9 cellular contexts compared by ENCODE assay signal in the genomic region with DNA sequence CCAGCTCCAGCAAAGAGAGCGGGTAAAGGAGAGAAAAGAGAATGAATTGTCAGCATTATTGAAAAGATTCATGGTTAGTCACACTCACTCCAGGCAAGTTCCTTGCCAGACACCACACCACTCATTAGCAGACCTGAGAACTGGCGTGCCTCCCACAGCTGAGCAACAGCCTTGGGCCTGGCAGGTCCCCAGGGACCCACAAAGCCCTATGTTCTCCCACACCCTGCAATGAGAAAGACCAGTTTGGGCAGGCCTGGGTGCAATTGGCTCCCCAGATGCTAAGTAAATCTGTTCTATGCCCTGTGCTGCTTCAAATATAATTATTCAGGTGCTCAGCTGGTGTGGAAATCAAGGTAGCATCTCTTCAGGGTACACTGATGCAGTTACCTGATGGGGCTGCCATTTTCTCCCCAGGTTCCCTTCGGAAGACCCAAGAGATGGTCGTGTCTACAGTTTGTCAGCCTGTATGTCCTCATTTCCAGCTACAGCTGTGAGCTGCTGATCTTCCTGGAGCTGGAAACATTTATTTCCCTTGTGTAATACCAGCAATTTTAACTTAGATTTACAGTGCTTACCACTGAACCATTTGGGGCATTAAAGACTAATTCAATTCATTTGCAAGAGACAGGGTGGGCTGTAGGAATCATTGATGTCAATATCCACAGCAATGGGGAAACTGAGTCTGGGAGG.
DNase-seq lines count a peak whose midpoint lies in the region; ATAC-seq lines count a peak whose summit lies in the region.
"Had no signal": no experiment of that assay in that cellular context is flagged by ENCODE, and none has a peak within 500 bp of the region (broad histone marks: within the 10 kb centered on the region; RNA-seq: fewer than 3 reads in every experiment).

No MANE protein-coding gene starts in this region.

- ATAC-seq in HG02852 (IDR thresholded peaks at IDR 0.05; ENCODE audit: unreplicated experiment): peak; percentile 71

- peak; percentile 43 for DNase-seq in activated T-cell treated with anti-CD3 and anti-CD28 coated beads for 24 hours (ENCODE audit: low read depth)
- DNase-seq in activated T-cell treated with anti-CD3 and anti-CD28 coated beads for 4 hours: no peak
- DNase-seq in NCI-H446 treated with DMSO at 0.1 percent for 48 hours (lab: John Stamatoyannopoulos, UW): peak; percentile 93
- DNase-seq in fibroblast of peridontal ligament (ENCODE audit: extremely low read depth): peak; percentile 4
- peak in 2 of 3 experiments; percentile 33 to 54 for DNase-seq in stimulated activated CD4-positive, alpha-beta T cell treated with anti-CD3 and anti-CD28 coated beads, TNF-alpha, amount 100 ng/mL, for 24 hours (ENCODE audit: low read depth in 3 of 3)
- no peak for DNase-seq in GM19240 (ENCODE audit: insufficient read length, low spot score)
- no peak for DNase-seq in amniotic stem cell (lab: John Stamatoyannopoulos, UW)
- DNase-seq: DND-41 had no signal

Comparison
In these comparisons a context has a peak if more than half of its experiments do, and no peak if none do; other contexts are left out.
1. DNase-seq: peak in activated T-cell treated with anti-CD3 and anti-CD28 coated beads for 24 hours (single experiment), NCI-H446 treated with DMSO at 0.1 percent for 48 hours (single experiment), fibroblast of peridontal ligament (single experiment) and stimulated activated CD4-positive, alpha-beta T cell treated with anti-CD3 and anti-CD28 coated beads, TNF-alpha, amount 100 ng/mL, for 24 hours (2 of 3); none in activated T-cell treated with anti-CD3 and anti-CD28 coated beads for 4 hours (single experiment), GM19240 (single experiment) and amniotic stem cell (single experiment).